8 cellular contexts compared by ENCODE assay signal in genomic region chr1:110339040-110339426, GRCh38. TPM values are rescaled to one million over a fixed set of nuclear protein-coding genes. Genes with fewer than 3 reads are reported as not detected.
DNase-seq lines count a peak whose midpoint lies in the region; ATAC-seq and TF ChIP-seq lines count a peak whose summit lies in the region.

TSS of gene RBM15 (plus strand) at chr1:110339377. CDS start at chr1:110339406, 29 bp downstream.

- CTCF ChIA-PET in Panc1 (lab: Charles Lee), result interaction anchor here (0.6 to 1.3 kb wide), 2 partner anchors 130 to 153 kb away, joined by 3 to 10 read pairs; partner anchors contain the start of gene KCNC4

- H3K36me3 Mint-ChIP-seq in activated T-cell treated with anti-CD3 and anti-CD28 coated beads, Interleukin-2, amount 50 U/mL, for 4 hours (ENCODE audit: insufficient read depth), result peaks cover 40% of the 10 kb centered on the region

- in situ Hi-C loops in Panc1 (cut with HindIII; ENCODE audit: low pct_unique_long_range_greater_than_20kb, low sequenced_read_pairs), result no loop called here

- intact Hi-C loops in Panc1 (cut with micrococcal nuclease; ENCODE audit: unreplicated experiment), result no loop called here
- intact Hi-C loops in esophagus squamous epithelium (cut with DNase I), result loop anchor here (5.0 kb wide), 1 partner anchor 68 kb away; the partner anchor contains the start of gene LAMTOR5

- H3K36me3 ChIP-seq in KMS-11 (ENCODE audit: insufficient read depth) (no peaks in the 10 kb centered on the region), Panc1 (ENCODE audit: control insufficient read depth, insufficient read depth, low read length) (peaks cover 9% of the 10 kb centered on the region), esophagus squamous epithelium (peaks cover 0 to 16% (median 0%) of the 10 kb centered on the region in 3 donors), muscle layer of duodenum (ENCODE audit: control insufficient read depth in 1 of 2, insufficient read depth in 2 of 2, low read length in 2 of 2) (peaks cover 25% of the 10 kb centered on the region in 2 donors)

- no peaks in the 10 kb centered on the region for H3K9me3 Mint-ChIP-seq in activated T-cell treated with anti-CD3 and anti-CD28 coated beads, Interleukin-2, amount 50 U/mL, for 4 hours

- H3K79me2 ChIP-seq in KMS-11 (ENCODE audit: insufficient read depth, low read depth), result peaks cover 46% of the 10 kb centered on the region

- TF ChIP-seq POLR2A in esophagus squamous epithelium (IDR thresholded peaks at IDR 0.05), result peak in 1 of 4 donors; percentile 37

- H3K4me1 ChIP-seq in KMS-11 (ENCODE audit: low read depth, poor library complexity, severe bottlenecking) (peaks cover 46% of the 10 kb centered on the region), Panc1 (ENCODE audit: control insufficient read depth, insufficient read depth, low read length) (peaks cover 31% of the 10 kb centered on the region), esophagus squamous epithelium (peaks cover 23 to 59% (median 41%) of the 10 kb centered on the region in 3 donors), muscle layer of duodenum (ENCODE audit: control insufficient read depth in 1 of 2, insufficient read depth in 2 of 2, low read length in 2 of 2) (peaks cover 34 to 43% of the 10 kb centered on the region in 2 donors)

- no peaks in the 10 kb centered on the region for H3K9me3 ChIP-seq in Panc1 (ENCODE audit: control insufficient read depth, insufficient read depth, low read depth, low read length)
- no peaks in the 10 kb centered on the region for H3K9me3 ChIP-seq in esophagus squamous epithelium
- no peaks in the 10 kb centered on the region for H3K9me3 ChIP-seq in muscle layer of duodenum (ENCODE audit: control insufficient read depth in 1 of 2, low read length in 2 of 2)

- ATAC-seq in GM21825 (IDR thresholded peaks at IDR 0.05; ENCODE audit: unreplicated experiment) (peak; percentile 62), Panc1 (peak; percentile 85)
- ATAC-seq in activated T-cell treated with anti-CD3 and anti-CD28 coated beads, Interleukin-2, amount 50 U/mL, for 4 hours, result peak; percentile 74 to 75

- H3K27ac ChIP-seq in KMS-11 (peak within 1 kb of the TSS; percentile 97), Panc1 (ENCODE audit: low read length) (peak within 1 kb of the TSS; percentile 99), esophagus squamous epithelium (peak within 1 kb of the TSS; percentile 97 to 98 (median 98)), muscle layer of duodenum (ENCODE audit: low read length) (peak within 1 kb of the TSS; percentile 99)

- no peaks in the 10 kb centered on the region for H4K20me1 ChIP-seq in KMS-11 (ENCODE audit: insufficient read depth)

- H3K4me3 Mint-ChIP-seq in activated T-cell treated with anti-CD3 and anti-CD28 coated beads, Interleukin-2, amount 50 U/mL, for 4 hours, result no peak within 1 kb of the TSS

- peak within 1 kb of the TSS; percentile 95 for H3K9ac ChIP-seq in KMS-11

- peak within 1 kb of the TSS; percentile 94 for H2AFZ ChIP-seq in KMS-11 (ENCODE audit: low read depth)

- POLR2A ChIA-PET in Panc1 (lab: Charles Lee), result interaction anchor here (1.2 kb wide), 1 partner anchor 10 kb away, joined by 3 read pairs; no protein-coding TSS in a partner anchor

- H3K4me3 ChIP-seq in KMS-11 (IDR thresholded peaks at IDR 0.05; ENCODE audit: insufficient read depth, low read depth, low read length) (peak within 1 kb of the TSS; percentile 18), Panc1 (ENCODE audit: low read depth in 2 of 2, low read length in 2 of 2) (peak within 1 kb of the TSS; percentile 88 to 92), esophagus squamous epithelium (peak within 1 kb of the TSS; percentile 83 to 90 (median 88)), muscle layer of duodenum (ENCODE audit: low read depth in 1 of 2, low read length in 2 of 2) (peak within 1 kb of the TSS; percentile 95 to 96)

- no peak for TF ChIP-seq CTCF in KMS-11 (conservative IDR thresholded peaks at IDR 0.05; ENCODE audit: low read depth, low read length)
- TF ChIP-seq CTCF in Panc1 (IDR thresholded peaks at IDR 0.05), result no peak
- no peak for TF ChIP-seq CTCF in esophagus squamous epithelium (IDR thresholded peaks at IDR 0.05)

- H3K4me2 ChIP-seq in KMS-11, result peak within 1 kb of the TSS; percentile 77

- no peaks in the 10 kb centered on the region for H3K27me3 ChIP-seq in KMS-11 (ENCODE audit: insufficient read depth, low read depth)
- H3K27me3 ChIP-seq in Panc1 (ENCODE audit: control insufficient read depth, insufficient read depth, low read length), result no peaks in the 10 kb centered on the region
- no peaks in the 10 kb centered on the region for H3K27me3 ChIP-seq in esophagus squamous epithelium
- H3K27me3 ChIP-seq in muscle layer of duodenum (ENCODE audit: low read depth, low read length), result no peaks in the 10 kb centered on the region

- DNase-seq in DMS153 treated with DMSO at 0.1 percent for 48 hours (lab: John Stamatoyannopoulos, UW; ENCODE audit: unreplicated experiment) (peak; percentile 100), Panc1 (ENCODE audit: low read depth, low spot score) (peak; percentile 100), esophagus squamous epithelium (lab: John Stamatoyannopoulos, UW) (peak; percentile 99)
- DNase-seq in activated T-cell treated with anti-CD3 and anti-CD28 coated beads, Interleukin-2, amount 50 U/mL, for 4 hours, result peak; percentile 96
- peak; percentile 83 for DNase-seq in stimulated activated CD8-positive, alpha-beta memory T cell treated with anti-CD3 and anti-CD28 coated beads, Interleukin-7, amount 100 ng/mL, for 24 hours (ENCODE audit: low read depth)

- 0 to 1% methylated on average over 19 of the region's 19 CpGs for WGBS in esophagus squamous epithelium, 2 donors

- no peaks in the 10 kb centered on the region for H3K27me3 Mint-ChIP-seq in activated T-cell treated with anti-CD3 and anti-CD28 coated beads, Interleukin-2, amount 50 U/mL, for 4 hours (ENCODE audit: low read depth)

- peaks cover 59% of the 10 kb centered on the region for H3K4me1 Mint-ChIP-seq in activated T-cell treated with anti-CD3 and anti-CD28 coated beads, Interleukin-2, amount 50 U/mL, for 4 hours (ENCODE audit: low read depth)

- BruUV-seq in Panc1 (replicated peaks; lab: Mats Ljungman, UMichigan), result no TSS peak

RNA-seq across cellular contexts. Expression of gene RBM15, which starts in this region (rescaled TPM):
- total RNA-seq in Panc1 (2021; ENCODE audit: unreplicated experiment) (32.1 TPM), esophagus squamous epithelium (10 to 100 TPM; 10.5 to 39.5 (median 23.0) TPM)
- polyA plus RNA-seq in Panc1 (2012; ENCODE audit: insufficient read length), result 3.9 TPM
- 10 to 100 TPM; 44.5 to 49.2 (median 47.4) TPM for total RNA-seq in activated T-cell treated with anti-CD3 and anti-CD28 coated beads, Interleukin-2, amount 50 U/mL, for 4 hours

Comparison
In these comparisons a context has a peak if more than half of its experiments do, and no peak if none do; other contexts are left out.
1. Peak in every context shown above with its lines: DNase-seq, ATAC-seq, H3K4me3 ChIP-seq and H3K27ac ChIP-seq.
2. H3K4me3 ChIP-seq: peak in every context shown above with its lines; median percentile 96 in muscle layer of duodenum; 90 in Panc1; 88 in esophagus squamous epithelium; 18 in KMS-11.